ENCODE assay signal across 8 cellular contexts in the genomic region with DNA sequence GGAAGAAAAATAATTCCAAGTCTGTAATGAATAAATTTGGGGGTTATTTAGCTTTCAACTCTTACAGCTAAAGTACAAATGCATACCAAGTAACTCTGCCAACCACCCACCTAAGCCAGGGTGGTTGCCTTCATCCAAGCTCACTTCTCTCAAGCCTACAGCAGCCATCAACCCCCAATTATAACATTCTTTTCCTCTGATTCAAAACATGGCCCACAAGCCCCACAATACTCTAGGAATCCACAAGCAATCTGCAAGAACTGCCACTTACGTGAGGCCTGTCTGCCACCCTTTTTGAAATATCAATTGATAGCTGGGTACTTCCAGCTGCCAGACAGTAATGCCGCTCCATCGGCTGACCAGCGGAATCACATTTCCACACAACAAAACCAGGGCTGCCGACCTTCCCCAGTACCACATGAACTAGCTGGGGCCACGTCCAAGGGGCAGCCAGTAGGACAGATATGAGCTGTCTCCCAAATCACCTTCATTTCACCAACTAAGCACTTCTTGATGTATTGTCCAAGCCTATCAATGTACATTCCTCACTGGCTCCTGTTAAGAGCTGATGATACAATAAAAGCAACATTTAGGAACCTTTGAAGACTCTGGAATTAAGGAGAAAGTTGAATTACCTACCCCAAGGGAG. TPM values are rescaled to one million over a fixed set of nuclear protein-coding genes. Genes with fewer than 3 reads are reported as not detected.
DNase-seq lines count a peak whose midpoint lies in the region; ATAC-seq and TF ChIP-seq lines count a peak whose summit lies in the region.

No MANE protein-coding gene starts in this region.

- no peak for ATAC-seq in HG03025 (IDR thresholded peaks at IDR 0.05; ENCODE audit: low FRiP score, unreplicated experiment)

- TF ChIP-seq CTCF in DOHH2 (IDR thresholded peaks at IDR 0.05; ENCODE audit: low read depth, low read length, poor library complexity, severe bottlenecking) (no peak), NB4 (IDR thresholded peaks at IDR 0.05; ENCODE audit: low read depth, low read length) (no peak), chondrocyte (IDR thresholded peaks at IDR 0.05) (no peak), neural cell (IDR thresholded peaks at IDR 0.05; ENCODE audit: poor library complexity, severe bottlenecking) (no peak)

- peaks cover 70% of the 10 kb centered on the region for H3K4me1 Mint-ChIP-seq in chondrocyte (ENCODE audit: low read depth)

- peak overlapping the region; percentile 17 for H3K4me3 Mint-ChIP-seq in chondrocyte (ENCODE audit: unreplicated experiment)

- H3K9ac ChIP-seq in neural cell (ENCODE audit: low read length) = no peak overlapping the region

- H2AFZ ChIP-seq in neural cell (ENCODE audit: low read depth, low read length) = no peak overlapping the region

- TF ChIP-seq POLR2A in NB4 (IDR thresholded peaks at IDR 0.05; ENCODE audit: extremely low read depth, insufficient read length) = no peak

- H3K36me3 ChIP-seq in DOHH2 (ENCODE audit: control insufficient read depth, low read length) (peaks cover 79% of the 10 kb centered on the region), neural cell (ENCODE audit: insufficient read depth, low read length) (no peaks in the 10 kb centered on the region)

- H3F3A ChIP-seq in DOHH2 (ENCODE audit: control insufficient read depth, insufficient read depth) (peaks cover 8% of the 10 kb centered on the region; the same call in 1 of the 2 replicates), neural cell (ENCODE audit: insufficient read depth, low read length, poor library complexity, severe bottlenecking) (peaks cover 7% of the 10 kb centered on the region)

- peaks cover 39% of the 10 kb centered on the region for H4K20me1 ChIP-seq in DOHH2 (ENCODE audit: control insufficient read depth, insufficient read depth, low read depth, low read length)
- H4K20me1 ChIP-seq in neural cell (ENCODE audit: insufficient read depth) = peaks cover 37% of the 10 kb centered on the region

- DNase-seq in NB4 (ENCODE audit: low read depth) (no peak), chondrocyte (ENCODE audit: low spot score) (no peak), MV-4-11 (lab: John Stamatoyannopoulos, UW) (no peak), COR-L47 (lab: John Stamatoyannopoulos, UW) (no peak), NCI-H1092 treated with DMSO at 0.1 percent for 48 hours (lab: John Stamatoyannopoulos, UW) (no peak)

- H3K4me1 ChIP-seq in DOHH2 (ENCODE audit: control insufficient read depth, low read length) = peaks cover 41% of the 10 kb centered on the region

- peak overlapping the region; percentile 60 for H3K27ac Mint-ChIP-seq in chondrocyte (ENCODE audit: unreplicated experiment)

- no peaks in the 10 kb centered on the region for H3K9me3 Mint-ChIP-seq in chondrocyte (ENCODE audit: low read depth)

- no peak for TF ChIP-seq RAD21 in neural cell (conservative IDR thresholded peaks at IDR 0.05)

- peaks cover 2% of the 10 kb centered on the region for H3K36me3 Mint-ChIP-seq in chondrocyte (ENCODE audit: low read depth)

- H3K27me3 ChIP-seq in DOHH2 (ENCODE audit: control insufficient read depth, low read length) (no peaks in the 10 kb centered on the region), neural cell (ENCODE audit: insufficient read depth, low read depth, low read length) (no peaks in the 10 kb centered on the region)

- peak overlapping the region; percentile 82 for H3K27ac ChIP-seq in DOHH2 (ENCODE audit: low read depth, low read length)
- no peak overlapping the region for H3K27ac ChIP-seq in neural cell (ENCODE audit: low read length)

- H3K4me2 ChIP-seq in DOHH2 (ENCODE audit: low read length) (peak overlapping the region; percentile 86), neural cell (ENCODE audit: low read length) (peak overlapping the region; percentile 100)

- H3K79me2 ChIP-seq in DOHH2 (ENCODE audit: control insufficient read depth, low read length) (peaks cover 82% of the 10 kb centered on the region), neural cell (replicated peaks; ENCODE audit: insufficient read depth, low read length) (peaks cover 73% of the 10 kb centered on the region)

- H3K9me3 ChIP-seq in DOHH2 (ENCODE audit: control insufficient read depth, insufficient read depth, low read length) (no peaks in the 10 kb centered on the region), neural cell (ENCODE audit: low read length) (no peaks in the 10 kb centered on the region)

- no peaks in the 10 kb centered on the region for H3K27me3 Mint-ChIP-seq in chondrocyte (ENCODE audit: low read depth)

- H3K4me3 ChIP-seq in DOHH2 (ENCODE audit: low read length) (peak overlapping the region; percentile 94), NB4 (ENCODE audit: low read depth, low read length) (peak overlapping the region; percentile 96), neural cell (ENCODE audit: low read length) (peak overlapping the region; percentile 95)

- H3K9me2 ChIP-seq in DOHH2 (replicated peaks; ENCODE audit: control insufficient read depth, low read length) = no peaks in the 10 kb centered on the region
- no peaks in the 10 kb centered on the region for H3K9me2 ChIP-seq in neural cell (ENCODE audit: insufficient read depth, low read length)

- no peak for TF ChIP-seq EP300 in neural cell (conservative IDR thresholded peaks at IDR 0.05; ENCODE audit: poor library complexity, severe bottlenecking)

TF ChIP-seq in neural cell, 6 proteins besides CTCF, POLR2A, EP300 and RAD21:
- TF ChIP-seq EZH2 (IDR thresholded peaks at IDR 0.05; ENCODE audit: borderline replicate concordance, insufficient read depth, low read length, poor library complexity, severe bottlenecking) (no peak), MXI1 (conservative IDR thresholded peaks at IDR 0.05; ENCODE audit: poor library complexity, severe bottlenecking) (no peak), TAF1 (IDR thresholded peaks at IDR 0.05; ENCODE audit: low read depth) (no peak), SMC3 (conservative IDR thresholded peaks at IDR 0.05; ENCODE audit: poor library complexity) (no peak), POLR2AphosphoS5 (IDR thresholded peaks at IDR 0.05) (no peak)
- TF ChIP-seq, protein P1, sequence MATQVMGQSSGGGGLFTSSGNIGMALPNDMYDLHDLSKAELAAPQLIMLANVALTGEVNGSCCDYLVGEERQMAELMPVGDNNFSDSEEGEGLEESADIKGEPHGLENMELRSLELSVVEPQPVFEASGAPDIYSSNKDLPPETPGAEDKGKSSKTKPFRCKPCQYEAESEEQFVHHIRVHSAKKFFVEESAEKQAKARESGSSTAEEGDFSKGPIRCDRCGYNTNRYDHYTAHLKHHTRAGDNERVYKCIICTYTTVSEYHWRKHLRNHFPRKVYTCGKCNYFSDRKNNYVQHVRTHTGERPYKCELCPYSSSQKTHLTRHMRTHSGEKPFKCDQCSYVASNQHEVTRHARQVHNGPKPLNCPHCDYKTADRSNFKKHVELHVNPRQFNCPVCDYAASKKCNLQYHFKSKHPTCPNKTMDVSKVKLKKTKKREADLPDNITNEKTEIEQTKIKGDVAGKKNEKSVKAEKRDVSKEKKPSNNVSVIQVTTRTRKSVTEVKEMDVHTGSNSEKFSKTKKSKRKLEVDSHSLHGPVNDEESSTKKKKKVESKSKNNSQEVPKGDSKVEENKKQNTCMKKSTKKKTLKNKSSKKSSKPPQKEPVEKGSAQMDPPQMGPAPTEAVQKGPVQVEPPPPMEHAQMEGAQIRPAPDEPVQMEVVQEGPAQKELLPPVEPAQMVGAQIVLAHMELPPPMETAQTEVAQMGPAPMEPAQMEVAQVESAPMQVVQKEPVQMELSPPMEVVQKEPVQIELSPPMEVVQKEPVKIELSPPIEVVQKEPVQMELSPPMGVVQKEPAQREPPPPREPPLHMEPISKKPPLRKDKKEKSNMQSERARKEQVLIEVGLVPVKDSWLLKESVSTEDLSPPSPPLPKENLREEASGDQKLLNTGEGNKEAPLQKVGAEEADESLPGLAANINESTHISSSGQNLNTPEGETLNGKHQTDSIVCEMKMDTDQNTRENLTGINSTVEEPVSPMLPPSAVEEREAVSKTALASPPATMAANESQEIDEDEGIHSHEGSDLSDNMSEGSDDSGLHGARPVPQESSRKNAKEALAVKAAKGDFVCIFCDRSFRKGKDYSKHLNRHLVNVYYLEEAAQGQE (IDR thresholded peaks at IDR 0.05; ENCODE audit: borderline replicate concordance) = no peak

RNA-seq across cellular contexts. Expression of gene LBR, which starts 3.2 kb away (rescaled TPM):
- total RNA-seq in chondrocyte = 22.7 to 29.0 TPM (median 24.4 TPM) in 3 replicates
- polyA plus RNA-seq in neural cell = 143 and 156 TPM in 2 replicates
- 163 and 173 TPM in 2 replicates for polyA minus RNA-seq in neural cell
